1 cellular context compared by ENCODE assay signal in the genomic region with DNA sequence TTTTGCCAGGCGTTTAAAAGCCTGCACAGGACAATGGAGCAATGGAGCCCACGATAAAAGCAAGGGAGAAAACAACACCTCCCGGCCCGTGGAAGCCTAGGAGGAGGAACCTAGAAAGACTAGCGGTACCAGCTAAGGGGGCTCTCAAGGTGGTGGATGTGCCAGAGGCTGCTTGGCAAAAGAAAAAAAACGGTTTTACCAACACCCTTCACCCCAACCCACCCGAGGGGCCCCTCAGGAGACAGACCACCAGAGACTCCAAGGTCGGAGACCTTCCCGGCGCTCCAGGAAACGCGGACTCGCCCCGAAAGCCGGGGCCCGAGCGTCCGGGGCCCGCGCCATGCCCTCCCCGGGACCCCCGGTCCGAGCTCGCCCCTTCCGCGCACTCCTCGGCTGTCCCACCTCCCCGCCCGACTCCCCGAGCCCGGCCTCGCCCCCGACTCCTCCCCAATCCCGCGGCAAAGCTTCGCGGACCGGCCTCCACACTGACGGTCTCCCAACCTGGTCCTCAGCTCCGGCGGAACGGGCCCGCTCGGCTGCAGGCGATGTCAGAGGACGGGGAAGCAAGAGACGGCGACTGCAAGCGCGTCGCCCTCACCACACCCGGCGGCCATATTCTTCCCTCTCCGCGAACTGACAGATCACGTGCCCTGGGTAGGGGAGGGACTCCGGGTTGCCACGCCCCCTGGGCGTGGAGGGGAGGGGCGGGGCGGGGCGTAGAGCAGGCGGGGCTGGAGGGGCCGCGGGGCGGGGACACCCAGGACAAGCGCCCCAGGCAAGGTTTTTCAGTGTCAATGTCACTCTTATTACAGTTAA.
TF ChIP-seq lines count a peak whose summit lies in the region.

TSS of gene KIDINS220 (minus strand) at position 635 of the 816 bp plus-strand sequence. CDS start 10,520 bp downstream, outside the sequence.

TF ChIP-seq in K562, 482 proteins besides CTCF, POLR2A, EP300 and RAD21 (continued from another document and continues in another):
- TF ChIP-seq JUND (IDR thresholded peaks at IDR 0.05; ENCODE audit: borderline replicate concordance, low read depth, low read length) (no peak), JUND (tag; IDR thresholded peaks at IDR 0.05; ENCODE audit: borderline replicate concordance, low read depth, low read length) (no peak), PTRF (tag; IDR thresholded peaks at IDR 0.05) (no peak), MCM2 (IDR thresholded peaks at IDR 0.05; ENCODE audit: low read depth) (no peak), MAFF (IDR thresholded peaks at IDR 0.05; ENCODE audit: low read length) (no peak), CBX1 (IDR thresholded peaks at IDR 0.05; ENCODE audit: low read depth) (no peak), POLR3G (IDR thresholded peaks at IDR 0.05; ENCODE audit: extremely low read depth, insufficient read length, insufficient replicate concordance) (no peak), TOE1 (IDR thresholded peaks at IDR 0.05; ENCODE audit: borderline replicate concordance) (peak; percentile 91), TOE1 (CRISPR knock-in tag; IDR thresholded peaks at IDR 0.05; ENCODE audit: borderline replicate concordance, low read depth) (no peak), RHOXF2B (CRISPR knock-in tag; conservative IDR thresholded peaks at IDR 0.05) (no peak), RB1 (IDR thresholded peaks at IDR 0.05; ENCODE audit: low read depth) (0 out of 2 replicates have a peak, but pooled peaks have one; percentile 49), MNT (conservative IDR thresholded peaks at IDR 0.05) (peak; percentile 74 to 89), POLR2AphosphoS2 (IDR thresholded peaks at IDR 0.05; ENCODE audit: low read length) (no peak), CHD4 (IDR thresholded peaks at IDR 0.05; ENCODE audit: insufficient read depth, insufficient replicate concordance, low read depth, low read length, poor library complexity, severe bottlenecking) (no peak), WHSC1 (IDR thresholded peaks at IDR 0.05; ENCODE audit: low read length) (no peak), ZNF239 (CRISPR knock-in tag; IDR thresholded peaks at IDR 0.05) (no peak), NCOA6 (IDR thresholded peaks at IDR 0.05) (no peak), E2F6 (IDR thresholded peaks at IDR 0.05; ENCODE audit: borderline replicate concordance in 1 of 2, extremely low read depth in 1 of 2, insufficient read depth in 1 of 2, insufficient read length in 1 of 2, low read depth in 1 of 2, low read length in 1 of 2, poor library complexity in 1 of 2, severe bottlenecking in 1 of 2) (peak in 1 of 2 experiments; percentile 46), NFRKB (IDR thresholded peaks at IDR 0.05; ENCODE audit: low read depth) (peak; percentile 38; the same call in 1 of the 2 replicates), RBFOX2 (IDR thresholded peaks at IDR 0.05; ENCODE audit: low read depth, low read length) (peak; percentile 91), HNRNPLL (IDR thresholded peaks at IDR 0.05; ENCODE audit: low read depth, low read length, poor library complexity, severe bottlenecking) (no peak), U2AF2 (optimal IDR thresholded peaks at IDR 0.05; ENCODE audit: low read depth, low read length) (no peak), VEZF1 (CRISPR knock-in tag; IDR thresholded peaks at IDR 0.05) (peak; percentile 81), RFX5 (IDR thresholded peaks at IDR 0.05; ENCODE audit: low read depth, low read length) (no peak), NRF1 (conservative IDR thresholded peaks at IDR 0.05 in 1 of 2, IDR thresholded peaks at IDR 0.05 in 1 of 2) (no peak), PURB (CRISPR knock-in tag; IDR thresholded peaks at IDR 0.05; ENCODE audit: low read depth) (no peak), NELFE (IDR thresholded peaks at IDR 0.05; ENCODE audit: insufficient read depth, insufficient read length) (no peak), DACH1 (IDR thresholded peaks at IDR 0.05; ENCODE audit: partially characterized antibody) (no peak), BRD4 (IDR thresholded peaks at IDR 0.05) (no peak), SRSF7 (optimal IDR thresholded peaks at IDR 0.05; ENCODE audit: low read depth, low read length) (no peak), ZNF77 (CRISPR knock-in tag; IDR thresholded peaks at IDR 0.05) (no peak), CBFA2T2 (conservative IDR thresholded peaks at IDR 0.05) (peak; percentile 52), PML (IDR thresholded peaks at IDR 0.05; ENCODE audit: low read length) (peak; percentile 60; the same call in 1 of the 2 replicates), CXXC5 (CRISPR knock-in tag; IDR thresholded peaks at IDR 0.05) (no peak; the same call in 1 of the 2 replicates), TEAD1 (CRISPR knock-in tag; IDR thresholded peaks at IDR 0.05) (no peak), BRCA1 (IDR thresholded peaks at IDR 0.05) (no peak), BRCA1 (CRISPR knock-in tag; IDR thresholded peaks at IDR 0.05) (no peak), LARP7 (IDR thresholded peaks at IDR 0.05) (no peak), ZNF830 (CRISPR knock-in tag; IDR thresholded peaks at IDR 0.05) (no peak), ZFX (CRISPR knock-in tag; IDR thresholded peaks at IDR 0.05) (peak; percentile 50), ZNF551 (CRISPR knock-in tag; IDR thresholded peaks at IDR 0.05) (no peak), ATF7 (IDR thresholded peaks at IDR 0.05) (no peak), FOSL1 (tag; conservative IDR thresholded peaks at IDR 0.05) (no peak), NFATC3 (IDR thresholded peaks at IDR 0.05) (no peak), SREBF1 (IDR thresholded peaks at IDR 0.05; ENCODE audit: borderline replicate concordance, low read depth, low read length) (no peak), POLR2AphosphoS5 (IDR thresholded peaks at IDR 0.05; ENCODE audit: control insufficient read depth, insufficient read depth, low read depth, low read length) (peak; percentile 80), HMGXB4 (CRISPR knock-in tag; IDR thresholded peaks at IDR 0.05) (no peak), NFIC (IDR thresholded peaks at IDR 0.05) (peak; percentile 28; the same call in 1 of the 2 replicates), EP400 (IDR thresholded peaks at IDR 0.05) (peak; percentile 60; the same call in 1 of the 2 replicates), MYNN (IDR thresholded peaks at IDR 0.05) (no peak), MYNN (CRISPR knock-in tag; IDR thresholded peaks at IDR 0.05) (no peak), CREM (IDR thresholded peaks at IDR 0.05; ENCODE audit: low read depth) (peak; percentile 58)
- TF ChIP-seq, protein P1, sequence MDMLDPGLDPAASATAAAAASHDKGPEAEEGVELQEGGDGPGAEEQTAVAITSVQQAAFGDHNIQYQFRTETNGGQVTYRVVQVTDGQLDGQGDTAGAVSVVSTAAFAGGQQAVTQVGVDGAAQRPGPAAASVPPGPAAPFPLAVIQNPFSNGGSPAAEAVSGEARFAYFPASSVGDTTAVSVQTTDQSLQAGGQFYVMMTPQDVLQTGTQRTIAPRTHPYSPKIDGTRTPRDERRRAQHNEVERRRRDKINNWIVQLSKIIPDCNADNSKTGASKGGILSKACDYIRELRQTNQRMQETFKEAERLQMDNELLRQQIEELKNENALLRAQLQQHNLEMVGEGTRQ (CRISPR knock-in tag; IDR thresholded peaks at IDR 0.05) = peak; percentile 95
- TF ChIP-seq, protein P2, sequence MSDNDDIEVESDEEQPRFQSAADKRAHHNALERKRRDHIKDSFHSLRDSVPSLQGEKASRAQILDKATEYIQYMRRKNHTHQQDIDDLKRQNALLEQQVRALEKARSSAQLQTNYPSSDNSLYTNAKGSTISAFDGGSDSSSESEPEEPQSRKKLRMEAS (CRISPR knock-in tag; IDR thresholded peaks at IDR 0.05) = peak; percentile 58
- TF ChIP-seq, protein P3, sequence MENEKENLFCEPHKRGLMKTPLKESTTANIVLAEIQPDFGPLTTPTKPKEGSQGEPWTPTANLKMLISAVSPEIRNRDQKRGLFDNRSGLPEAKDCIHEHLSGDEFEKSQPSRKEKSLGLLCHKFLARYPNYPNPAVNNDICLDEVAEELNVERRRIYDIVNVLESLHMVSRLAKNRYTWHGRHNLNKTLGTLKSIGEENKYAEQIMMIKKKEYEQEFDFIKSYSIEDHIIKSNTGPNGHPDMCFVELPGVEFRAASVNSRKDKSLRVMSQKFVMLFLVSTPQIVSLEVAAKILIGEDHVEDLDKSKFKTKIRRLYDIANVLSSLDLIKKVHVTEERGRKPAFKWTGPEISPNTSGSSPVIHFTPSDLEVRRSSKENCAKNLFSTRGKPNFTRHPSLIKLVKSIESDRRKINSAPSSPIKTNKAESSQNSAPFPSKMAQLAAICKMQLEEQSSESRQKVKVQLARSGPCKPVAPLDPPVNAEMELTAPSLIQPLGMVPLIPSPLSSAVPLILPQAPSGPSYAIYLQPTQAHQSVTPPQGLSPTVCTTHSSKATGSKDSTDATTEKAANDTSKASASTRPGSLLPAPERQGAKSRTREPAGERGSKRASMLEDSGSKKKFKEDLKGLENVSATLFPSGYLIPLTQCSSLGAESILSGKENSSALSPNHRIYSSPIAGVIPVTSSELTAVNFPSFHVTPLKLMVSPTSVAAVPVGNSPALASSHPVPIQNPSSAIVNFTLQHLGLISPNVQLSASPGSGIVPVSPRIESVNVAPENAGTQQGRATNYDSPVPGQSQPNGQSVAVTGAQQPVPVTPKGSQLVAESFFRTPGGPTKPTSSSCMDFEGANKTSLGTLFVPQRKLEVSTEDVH (IDR thresholded peaks at IDR 0.05; ENCODE audit: low read depth, partially characterized antibody) = no peak
- TF ChIP-seq, protein P4, sequence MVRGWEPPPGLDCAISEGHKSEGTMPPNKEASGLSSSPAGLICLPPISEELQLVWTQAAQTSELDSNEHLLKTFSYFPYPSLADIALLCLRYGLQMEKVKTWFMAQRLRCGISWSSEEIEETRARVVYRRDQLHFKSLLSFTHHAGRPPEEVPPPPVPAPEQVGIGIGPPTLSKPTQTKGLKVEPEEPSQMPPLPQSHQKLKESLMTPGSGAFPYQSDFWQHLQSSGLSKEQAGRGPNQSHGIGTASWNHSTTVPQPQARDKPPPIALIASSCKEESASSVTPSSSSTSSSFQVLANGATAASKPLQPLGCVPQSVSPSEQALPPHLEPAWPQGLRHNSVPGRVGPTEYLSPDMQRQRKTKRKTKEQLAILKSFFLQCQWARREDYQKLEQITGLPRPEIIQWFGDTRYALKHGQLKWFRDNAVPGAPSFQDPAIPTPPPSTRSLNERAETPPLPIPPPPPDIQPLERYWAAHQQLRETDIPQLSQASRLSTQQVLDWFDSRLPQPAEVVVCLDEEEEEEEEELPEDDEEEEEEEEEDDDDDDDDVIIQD (CRISPR knock-in tag; IDR thresholded peaks at IDR 0.05) = no peak
- TF ChIP-seq, protein P5, sequence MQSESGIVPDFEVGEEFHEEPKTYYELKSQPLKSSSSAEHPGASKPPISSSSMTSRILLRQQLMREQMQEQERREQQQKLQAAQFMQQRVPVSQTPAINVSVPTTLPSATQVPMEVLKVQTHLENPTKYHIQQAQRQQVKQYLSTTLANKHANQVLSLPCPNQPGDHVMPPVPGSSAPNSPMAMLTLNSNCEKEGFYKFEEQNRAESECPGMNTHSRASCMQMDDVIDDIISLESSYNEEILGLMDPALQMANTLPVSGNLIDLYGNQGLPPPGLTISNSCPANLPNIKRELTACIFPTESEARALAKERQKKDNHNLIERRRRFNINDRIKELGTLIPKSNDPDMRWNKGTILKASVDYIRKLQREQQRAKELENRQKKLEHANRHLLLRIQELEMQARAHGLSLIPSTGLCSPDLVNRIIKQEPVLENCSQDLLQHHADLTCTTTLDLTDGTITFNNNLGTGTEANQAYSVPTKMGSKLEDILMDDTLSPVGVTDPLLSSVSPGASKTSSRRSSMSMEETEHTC (IDR thresholded peaks at IDR 0.05) = peak; percentile 63
- TF ChIP-seq, protein P6, sequence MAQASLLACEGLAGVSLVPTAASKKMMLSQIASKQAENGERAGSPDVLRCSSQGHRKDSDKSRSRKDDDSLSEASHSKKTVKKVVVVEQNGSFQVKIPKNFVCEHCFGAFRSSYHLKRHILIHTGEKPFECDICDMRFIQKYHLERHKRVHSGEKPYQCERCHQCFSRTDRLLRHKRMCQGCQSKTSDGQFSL (CRISPR knock-in tag; IDR thresholded peaks at IDR 0.05) = no peak
- TF ChIP-seq, protein P6 (tag; IDR thresholded peaks at IDR 0.05) = no peak
